Comparison of ENCODE assay signal across 20 cellular contexts in the genomic region with DNA sequence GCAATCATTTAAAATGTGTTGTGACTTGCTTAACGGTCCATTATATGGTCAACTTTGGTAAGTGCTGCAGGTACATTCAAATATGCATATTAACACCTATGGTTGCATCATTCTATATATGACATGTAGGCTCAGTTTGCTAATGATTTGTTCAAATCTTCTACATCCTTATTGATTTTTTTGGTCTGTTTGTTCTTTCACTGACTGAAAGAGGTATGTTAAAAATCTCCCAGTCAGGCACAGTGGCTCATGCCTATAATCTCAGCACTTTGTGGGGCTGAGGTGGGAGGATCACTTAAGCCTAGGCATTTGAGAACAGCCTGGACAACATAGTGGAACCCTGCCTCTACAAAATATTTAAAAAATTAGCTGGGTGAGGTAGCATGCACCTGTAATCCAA. TPM values are rescaled to one million over a fixed set of nuclear protein-coding genes. Genes with fewer than 3 reads are reported as not detected.
DNase-seq lines count a peak whose midpoint lies in the region; FAIRE-seq and TF ChIP-seq lines count a peak whose summit lies in the region.
"Had no signal": no experiment of that assay in that cellular context is flagged by ENCODE, and none has a peak within 500 bp of the region (broad histone marks: within the 10 kb centered on the region; RNA-seq: fewer than 3 reads in every experiment).

No MANE protein-coding gene starts in this region.

- H3K4me2 ChIP-seq in endothelial cell of umbilical vein (ENCODE audit: insufficient read depth, low read length), result no peak overlapping the region
- H3K4me2 ChIP-seq: A549 had no signal

- H3K27me3 ChIP-seq in endothelial cell of umbilical vein (ENCODE audit: control insufficient read depth in 2 of 2, insufficient read depth in 2 of 2, low read length in 2 of 2), result no peaks in the 10 kb centered on the region
- H3K27me3 ChIP-seq in uterus, result no peaks in the 10 kb centered on the region

- TF ChIP-seq POLR2A in endothelial cell of umbilical vein (IDR thresholded peaks at IDR 0.05; ENCODE audit: low read depth, low read length) (no peak), uterus (IDR thresholded peaks at IDR 0.05) (no peak)

- POLR2A ChIA-PET in HEK293 (lab: Yijun Ruan, JAX), result no interaction called here
- POLR2A ChIA-PET in endothelial cell of umbilical vein (lab: Charles Lee), result no interaction called here

- H3K36me3 Mint-ChIP-seq in Calu3 (ENCODE audit: insufficient read depth, unreplicated experiment) (no peaks in the 10 kb centered on the region), type B pancreatic cell (peaks cover 19% of the 10 kb centered on the region)

- no peaks in the 10 kb centered on the region for H4K20me1 ChIP-seq in endothelial cell of umbilical vein (replicated peaks; ENCODE audit: control insufficient read depth, extremely low read depth, insufficient read depth, low read length)

- H3K27ac Mint-ChIP-seq in Calu3 (ENCODE audit: unreplicated experiment) (peak overlapping the region; percentile 32), type B pancreatic cell (peak overlapping the region; percentile 86)

- intact Hi-C loops in Calu3 (cut with micrococcal nuclease; ENCODE audit: unreplicated experiment) (no loop called here), endothelial cell of umbilical vein (cut with micrococcal nuclease) (no loop called here), uterus (cut with DNase I; ENCODE audit: low total_unique reads) (no loop called here)

- FAIRE-seq in endothelial cell of umbilical vein (lab: Jason Lieb, UNC), result peak; percentile 53
- FAIRE-seq: A549, G401.6, GM12892, H1 had no signal

- no peaks in the 10 kb centered on the region for H3K9me3 Mint-ChIP-seq in Calu3 (ENCODE audit: low read depth, unreplicated experiment)
- H3K9me3 Mint-ChIP-seq in type B pancreatic cell, result no peaks in the 10 kb centered on the region
- H3K9me3 Mint-ChIP-seq: CD4-positive, alpha-beta memory T cell had no signal

- DNase-seq in Calu3, result no peak
- no peak for DNase-seq in endothelial cell of umbilical vein (ENCODE audit: low read depth, low spot score)
- no peak for DNase-seq in type B pancreatic cell (ENCODE audit: extremely low spot score, unreplicated experiment)
- no peak for DNase-seq in Kasumi-1 (lab: John Stamatoyannopoulos, UW)
- DNase-seq in AG08395 (ENCODE audit: low spot score), result no peak
- DNase-seq in uterus, result no peak
- DNase-seq: 8988T; ACHN; C1 segment of cervical spinal cord; CD4-positive, alpha-beta memory T cell; COR-L47; DMS153; DND-41; H7; HCEC 1CT had no signal

- H3K27ac ChIP-seq in HEK293 (ENCODE audit: extremely low read depth, low read depth, low read length), result no peak overlapping the region
- no peak overlapping the region for H3K27ac ChIP-seq in endothelial cell of umbilical vein (ENCODE audit: insufficient read depth, low read depth, low read length)
- H3K27ac ChIP-seq in uterus, result no peak overlapping the region
- H3K27ac ChIP-seq: A549 had no signal

- H3K4me3 Mint-ChIP-seq in Calu3 (ENCODE audit: low read depth, unreplicated experiment) (no peak overlapping the region), type B pancreatic cell (no peak overlapping the region)
- H3K4me3 Mint-ChIP-seq: CD4-positive, alpha-beta memory T cell had no signal

- H3K27me3 Mint-ChIP-seq in Calu3 (ENCODE audit: unreplicated experiment) (no peaks in the 10 kb centered on the region), type B pancreatic cell (no peaks in the 10 kb centered on the region)
- H3K27me3 Mint-ChIP-seq: CD4-positive, alpha-beta memory T cell had no signal

- H3K4me1 ChIP-seq in HEK293 (ENCODE audit: control insufficient read depth, insufficient read depth, low read length) (no peaks in the 10 kb centered on the region), endothelial cell of umbilical vein (ENCODE audit: control insufficient read depth, extremely low read depth, insufficient read depth, low read length) (no peaks in the 10 kb centered on the region), uterus (no peaks in the 10 kb centered on the region)
- H3K4me1 ChIP-seq: A549 had no signal

- H3K36me3 ChIP-seq in HEK293 (ENCODE audit: control insufficient read depth in 2 of 2, insufficient read depth in 1 of 2, low read length in 2 of 2) (peaks cover 0 to 5% of the 10 kb centered on the region in 2 experiments; a peak in 2 of 3 replicates), endothelial cell of umbilical vein (ENCODE audit: control insufficient read depth in 2 of 2, extremely low read depth in 1 of 2, insufficient read depth in 2 of 2, low read length in 2 of 2) (peaks cover 0 to 2% of the 10 kb centered on the region in 2 experiments), uterus (no peaks in the 10 kb centered on the region)

- no peak overlapping the region for H3K9ac ChIP-seq in endothelial cell of umbilical vein (replicated peaks; ENCODE audit: extremely low read depth, insufficient read depth, low read length)

- dilution Hi-C loops in endothelial cell of umbilical vein (cut with MboI; ENCODE audit: extremely low pct_ligation_motif_present, low sequenced_read_pairs), result no loop called here

- H3K9me3 ChIP-seq in HEK293 (ENCODE audit: control insufficient read depth, insufficient read depth, low read depth, low read length) (no peaks in the 10 kb centered on the region), endothelial cell of umbilical vein (replicated peaks; ENCODE audit: control insufficient read depth, insufficient read depth, low read length) (no peaks in the 10 kb centered on the region), uterus (no peaks in the 10 kb centered on the region)
- H3K9me3 ChIP-seq: A549 had no signal

- no peaks in the 10 kb centered on the region for H3K79me2 ChIP-seq in endothelial cell of umbilical vein (ENCODE audit: control insufficient read depth, insufficient read depth, low read length)

- H3K4me3 ChIP-seq in HEK293 (ENCODE audit: low read depth, low read length), result no peak overlapping the region
- no peak overlapping the region for H3K4me3 ChIP-seq in endothelial cell of umbilical vein (replicated peaks in 1 of 3; ENCODE audit: insufficient read depth in 1 of 3, low read depth in 1 of 3, low read length in 3 of 3)
- H3K4me3 ChIP-seq in uterus, result no peak overlapping the region
- H3K4me3 ChIP-seq: A549 had no signal

- H2AFZ ChIP-seq in endothelial cell of umbilical vein (ENCODE audit: low read depth, low read length), result no peak overlapping the region

- TF ChIP-seq CTCF in Calu3 (IDR thresholded peaks at IDR 0.05; ENCODE audit: unreplicated experiment), result no peak
- TF ChIP-seq CTCF in HEK293 (tag by site-specific recombination; IDR thresholded peaks at IDR 0.05), result no peak
- no peak for TF ChIP-seq CTCF in endothelial cell of umbilical vein (IDR thresholded peaks at IDR 0.05; ENCODE audit: extremely low read depth in 1 of 2, insufficient read depth in 1 of 2, low read depth in 1 of 2, low read length in 2 of 2)
- TF ChIP-seq CTCF in type B pancreatic cell (conservative IDR thresholded peaks at IDR 0.05), result no peak
- TF ChIP-seq CTCF in uterus (IDR thresholded peaks at IDR 0.05), result no peak

- BruUV-seq in Calu3 (replicated peaks; lab: Mats Ljungman, UMichigan) (no TSS peak), endothelial cell of umbilical vein (replicated peaks; lab: Mats Ljungman, UMichigan) (no TSS peak)

- H3K4me1 Mint-ChIP-seq in Calu3 (ENCODE audit: low read depth, unreplicated experiment), result peaks cover 15% of the 10 kb centered on the region
- no peaks in the 10 kb centered on the region for H3K4me1 Mint-ChIP-seq in type B pancreatic cell (ENCODE audit: unreplicated experiment)

- H3K9me1 ChIP-seq in endothelial cell of umbilical vein (replicated peaks; ENCODE audit: control insufficient read depth, extremely low read depth, insufficient read depth, low read length), result no peaks in the 10 kb centered on the region

- CTCF ChIA-PET in Calu3 (lab: Charles Lee) (interaction anchor here (0.7 kb wide), 3 partner anchors 222 to 1783 kb away, joined by 3 to 6 read pairs (median 5); no protein-coding TSS in a partner anchor), HEK293 (lab: Yijun Ruan, JAX) (no interaction called here), endothelial cell of umbilical vein (lab: Charles Lee) (interaction anchor here (1.5 kb wide), 1 partner anchor 122 kb away, joined by 4 read pairs; no protein-coding TSS in a partner anchor)

TF ChIP-seq in HEK293, 187 proteins besides CTCF, POLR2A, EP300 and RAD21 (continues in another document):
- TF ChIP-seq ZBTB17 (tag by site-specific recombination; IDR thresholded peaks at IDR 0.05), result peak; percentile 48

TF ChIP-seq in endothelial cell of umbilical vein, 7 proteins besides CTCF, POLR2A, EP300 and RAD21 (continues in another document):
- no peak for TF ChIP-seq EZH2 (IDR thresholded peaks at IDR 0.05; ENCODE audit: borderline replicate concordance, low read depth, low read length, severe bottlenecking)
- TF ChIP-seq MYC (IDR thresholded peaks at IDR 0.05; ENCODE audit: low read depth, low read length), result no peak
- no peak for TF ChIP-seq JUN (IDR thresholded peaks at IDR 0.05; ENCODE audit: borderline replicate concordance, insufficient read depth, insufficient read length, low read depth)
- no peak for TF ChIP-seq GATA2 (IDR thresholded peaks at IDR 0.05; ENCODE audit: insufficient read depth, insufficient read length, low read depth, low read length)

RNA-seq across cellular contexts. Expression of gene PIGU, which starts 29.2 kb away (rescaled TPM):
- total RNA-seq in Calu3 (2022) (42.8 and 44.6 TPM in 2 replicates), endothelial cell of umbilical vein (20.3 and 23.3 TPM in 2 replicates), type B pancreatic cell (ENCODE audit: low replicate concordance) (41.5 and 46.2 TPM in 2 replicates), uterus (10 to 100 TPM in 2 of 4 donors, 1 to 10 TPM in 2; 9.5 to 17.5 (median 12.5) TPM)
- polyA plus RNA-seq in endothelial cell of umbilical vein, result 81.8 and 82.2 TPM in 2 replicates
- polyA plus RNA-seq in endothelial cell of umbilical vein (2011; cell fraction: cytosol; rRNA removed), result 41.0 and 44.8 TPM in 2 replicates
- polyA plus RNA-seq in endothelial cell of umbilical vein (2011; cell fraction: nucleus; rRNA removed), result 26.5 and 32.9 TPM in 2 replicates
- 23.4 and 24.9 TPM in 2 replicates for polyA plus RNA-seq in endothelial cell of umbilical vein (2012)
- 87.5 and 93.2 TPM in 2 replicates for polyA minus RNA-seq in endothelial cell of umbilical vein
- 30.0 TPM for polyA minus RNA-seq in endothelial cell of umbilical vein (2011; cell fraction: cytosol; rRNA and poly(A)+ RNA removed)
- 16.3 and 38.1 TPM in 2 replicates for polyA minus RNA-seq in endothelial cell of umbilical vein (2011; cell fraction: nucleus; rRNA and poly(A)+ RNA removed)

RNA-seq across cellular contexts. Expression of gene TP53INP2, which starts 56.4 kb away (rescaled TPM):
- total RNA-seq in Calu3 (2022), result 5.0 and 5.2 TPM in 2 replicates
- total RNA-seq in endothelial cell of umbilical vein, result 30.5 and 36.4 TPM in 2 replicates
- 14.5 and 18.3 TPM in 2 replicates for polyA plus RNA-seq in endothelial cell of umbilical vein
- polyA plus RNA-seq in endothelial cell of umbilical vein (2011; cell fraction: cytosol; rRNA removed), result 12.5 and 13.4 TPM in 2 replicates
- 29.6 and 30.9 TPM in 2 replicates for polyA plus RNA-seq in endothelial cell of umbilical vein (2011; cell fraction: nucleus; rRNA removed)
- 25.5 and 33.0 TPM in 2 replicates for polyA plus RNA-seq in endothelial cell of umbilical vein (2012)
- polyA minus RNA-seq in endothelial cell of umbilical vein, result 17.9 and 21.4 TPM in 2 replicates
- polyA minus RNA-seq in endothelial cell of umbilical vein (2011; cell fraction: cytosol; rRNA and poly(A)+ RNA removed), result 1.6 TPM
- polyA minus RNA-seq in endothelial cell of umbilical vein (2011; cell fraction: nucleus; rRNA and poly(A)+ RNA removed), result 11.5 and 14.0 TPM in 2 replicates
- 39.6 and 60.7 TPM in 2 replicates for total RNA-seq in type B pancreatic cell (ENCODE audit: low replicate concordance)
- 10 to 100 TPM in 1 of 4 donors, 1 to 10 TPM in 3; 1.2 to 23.2 (median 2.8) TPM for total RNA-seq in uterus
